Comparison of ENCODE assay signal across 11 cellular contexts in the genomic region with DNA sequence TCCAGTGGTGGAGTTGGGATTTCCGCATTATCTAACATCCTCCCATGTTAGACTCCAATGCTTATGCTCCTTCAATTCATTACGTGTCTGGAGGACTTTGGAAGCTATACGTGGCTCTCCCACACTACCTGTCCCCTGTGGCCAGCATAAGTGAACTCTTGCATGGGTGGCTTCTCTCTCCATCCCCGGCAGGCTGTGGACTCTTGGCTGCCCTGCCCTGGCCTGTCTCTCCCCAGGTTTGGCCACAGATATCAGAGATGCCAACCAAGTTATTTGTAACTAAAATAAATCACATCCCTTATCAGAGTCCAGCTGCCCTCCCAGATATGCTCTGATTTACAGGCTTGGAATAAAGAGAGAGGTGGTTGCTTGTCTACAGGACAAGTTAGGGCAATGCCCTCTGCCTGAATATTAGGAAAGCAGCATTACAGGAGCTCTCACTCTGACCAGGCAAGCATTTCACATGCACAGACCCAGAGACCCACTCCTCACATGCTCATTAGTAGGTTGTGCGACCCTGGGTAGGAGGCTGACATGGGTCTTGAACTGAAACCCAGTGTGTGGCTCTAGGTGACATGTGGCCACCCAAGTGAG. TPM values are rescaled to one million over a fixed set of nuclear protein-coding genes. Genes with fewer than 3 reads are reported as not detected.
A peak's percentile ranks its signal among the peaks of the same experiment; 100 is the strongest.
DNase-seq lines count a peak whose midpoint lies in the region; ATAC-seq and TF ChIP-seq lines count a peak whose summit lies in the region.
"Had no signal": no experiment of that assay in that cellular context is flagged by ENCODE, and none has a peak within 500 bp of the region (broad histone marks: within the 10 kb centered on the region; RNA-seq: fewer than 3 reads in every experiment).

No MANE protein-coding gene starts in this region.

- H3K4me3 ChIP-seq in WI38 (ENCODE audit: low read depth, low read length) (peak overlapping the region; percentile 100), fibroblast of mammary gland (ENCODE audit: control insufficient read depth, low read depth, low read length) (peak overlapping the region; percentile 27), thymus (ENCODE audit: low read length) (peak overlapping the region; percentile 1)
- H3K4me3 ChIP-seq: right lobe of liver had no signal

- intact Hi-C loops in activated CD4-positive, alpha-beta T cell treated with anti-CD3 and anti-CD28 coated beads, Interleukin-2, amount 10 ng/mL, durations not matched to agents 24 days and 14 days (cut with micrococcal nuclease): loop anchor here (1.0 to 10.0 kb wide), 5 partner anchors 17 to 1211 kb away; no protein-coding TSS in a partner anchor

- H3K4me3 Mint-ChIP-seq in activated CD4-positive, alpha-beta T cell treated with anti-CD3 and anti-CD28 coated beads, Interleukin-2, amount 10 ng/mL, durations not matched to agents 24 days and 14 days: peak overlapping the region; percentile 87

- H3K27ac ChIP-seq in thymus (ENCODE audit: low read depth): peak overlapping the region; percentile 67
- H3K27ac ChIP-seq: right lobe of liver had no signal

- H3K9me3 Mint-ChIP-seq in activated CD4-positive, alpha-beta T cell treated with anti-CD3 and anti-CD28 coated beads, Interleukin-2, amount 10 ng/mL, durations not matched to agents 24 days and 14 days: peaks cover 10% of the 10 kb centered on the region

- no peaks in the 10 kb centered on the region for H3K36me3 ChIP-seq in thymus (ENCODE audit: control insufficient read depth, insufficient read depth)
- H3K36me3 ChIP-seq: right lobe of liver had no signal

- H3K4me1 ChIP-seq in thymus (ENCODE audit: control insufficient read depth, insufficient read depth, low read length): peaks cover 46% of the 10 kb centered on the region

- peaks cover 67% of the 10 kb centered on the region for H3K4me1 Mint-ChIP-seq in activated CD4-positive, alpha-beta T cell treated with anti-CD3 and anti-CD28 coated beads, Interleukin-2, amount 10 ng/mL, durations not matched to agents 24 days and 14 days

- ATAC-seq in HG03139 (IDR thresholded peaks at IDR 0.05; ENCODE audit: unreplicated experiment): no peak

- H3K27me3 Mint-ChIP-seq in activated CD4-positive, alpha-beta T cell treated with anti-CD3 and anti-CD28 coated beads, Interleukin-2, amount 10 ng/mL, durations not matched to agents 24 days and 14 days: no peaks in the 10 kb centered on the region

- TF ChIP-seq CTCF in WI38 (IDR thresholded peaks at IDR 0.05; ENCODE audit: low read depth, low read length) (no peak), fibroblast of mammary gland (conservative IDR thresholded peaks at IDR 0.05; ENCODE audit: control insufficient read depth, insufficient read depth, low read depth, low read length) (no peak)

- H3K9me3 ChIP-seq in thymus (ENCODE audit: control insufficient read depth): no peaks in the 10 kb centered on the region
- H3K9me3 ChIP-seq: right lobe of liver had no signal

- DNase-seq in activated CD4-positive, alpha-beta T cell treated with anti-CD3 and anti-CD28 coated beads, Interleukin-2, amount 10 ng/mL, durations not matched to agents 24 days and 14 days: no peak
- no peak for DNase-seq in activated CD4-positive, alpha-beta T cell treated with anti-CD3 and anti-CD28 coated beads for 48 hours
- DNase-seq in fibroblast of mammary gland (ENCODE audit: low read depth) (no peak), NOMO-1 (lab: John Stamatoyannopoulos, UW; ENCODE audit: unreplicated experiment in 2 of 2) (no peak), SKM-1 (lab: John Stamatoyannopoulos, UW; ENCODE audit: unreplicated experiment) (no peak)
- DNase-seq: NCI-H1092 had no signal

- no peaks in the 10 kb centered on the region for H3K27me3 ChIP-seq in thymus (ENCODE audit: control insufficient read depth, insufficient read depth)
- H3K27me3 ChIP-seq: right lobe of liver had no signal

- peaks cover 87% of the 10 kb centered on the region for H3K36me3 Mint-ChIP-seq in activated CD4-positive, alpha-beta T cell treated with anti-CD3 and anti-CD28 coated beads, Interleukin-2, amount 10 ng/mL, durations not matched to agents 24 days and 14 days (ENCODE audit: low read depth)
- H3K36me3 Mint-ChIP-seq: brain had no signal

- H3K27ac Mint-ChIP-seq in activated CD4-positive, alpha-beta T cell treated with anti-CD3 and anti-CD28 coated beads, Interleukin-2, amount 10 ng/mL, durations not matched to agents 24 days and 14 days: peak overlapping the region; percentile 96
- H3K27ac Mint-ChIP-seq: brain had no signal

- 78% methylated on average over 5 of the region's 5 CpGs for WGBS in thymus

RNA-seq across cellular contexts. Expression of gene CD44, which starts 4.6 kb away (rescaled TPM):
- total RNA-seq in activated CD4-positive, alpha-beta T cell treated with anti-CD3 and anti-CD28 coated beads, Interleukin-2, amount 10 ng/mL, durations not matched to agents 24 days and 14 days: 488 and 489 TPM in 2 replicates
- polyA plus RNA-seq in thymus: 78.7 TPM

Comparison
In these comparisons a context has a peak if more than half of its experiments do, and no peak if none do; other contexts are left out.
1. H3K4me3 ChIP-seq: peak in every context shown above with its lines; median percentile 100 in WI38; 27 in fibroblast of mammary gland; 1 in thymus.